Comparison of ENCODE assay signal across 1 cellular context in the genomic region with DNA sequence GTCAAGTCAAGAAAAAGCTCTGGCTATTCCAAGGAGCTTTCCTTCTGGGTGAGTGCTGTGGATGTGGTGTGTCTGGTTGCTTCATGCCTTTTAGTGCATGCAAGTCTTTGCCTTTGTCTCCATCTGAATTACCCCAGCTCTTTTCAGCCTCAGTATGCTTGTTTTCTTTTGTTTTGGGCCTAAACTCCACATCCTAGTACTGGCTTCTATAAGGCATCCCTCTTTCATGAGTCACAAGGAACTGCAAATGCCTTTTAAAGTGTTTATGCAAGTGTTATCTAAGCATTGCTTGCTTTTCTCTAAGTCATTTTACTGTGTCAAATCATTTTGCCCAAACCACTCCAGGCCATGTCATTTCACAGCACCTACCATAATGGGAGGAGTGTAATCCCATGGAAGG.
TF ChIP-seq lines count a peak whose summit lies in the region.

No MANE protein-coding gene starts in this region.

TF ChIP-seq in SK-N-SH, 30 proteins besides CTCF, POLR2A, EP300 and RAD21 (continued from another document):
- TF ChIP-seq, protein P1, sequence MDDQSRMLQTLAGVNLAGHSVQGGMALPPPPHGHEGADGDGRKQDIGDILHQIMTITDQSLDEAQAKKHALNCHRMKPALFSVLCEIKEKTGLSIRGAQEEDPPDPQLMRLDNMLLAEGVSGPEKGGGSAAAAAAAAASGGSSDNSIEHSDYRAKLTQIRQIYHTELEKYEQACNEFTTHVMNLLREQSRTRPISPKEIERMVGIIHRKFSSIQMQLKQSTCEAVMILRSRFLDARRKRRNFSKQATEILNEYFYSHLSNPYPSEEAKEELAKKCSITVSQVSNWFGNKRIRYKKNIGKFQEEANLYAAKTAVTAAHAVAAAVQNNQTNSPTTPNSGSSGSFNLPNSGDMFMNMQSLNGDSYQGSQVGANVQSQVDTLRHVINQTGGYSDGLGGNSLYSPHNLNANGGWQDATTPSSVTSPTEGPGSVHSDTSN (IDR thresholded peaks at IDR 0.05) = no peak
- TF ChIP-seq TEAD4 (IDR thresholded peaks at IDR 0.05; ENCODE audit: borderline replicate concordance, insufficient read depth) (no peak), TAF1 (IDR thresholded peaks at IDR 0.05; ENCODE audit: borderline replicate concordance, low read depth, low read length) (no peak), EZH2phosphoT487 (IDR thresholded peaks at IDR 0.05; ENCODE audit: borderline replicate concordance, low read depth) (no peak)
